Comparison of ENCODE assay signal across 21 cellular contexts in the genomic region with DNA sequence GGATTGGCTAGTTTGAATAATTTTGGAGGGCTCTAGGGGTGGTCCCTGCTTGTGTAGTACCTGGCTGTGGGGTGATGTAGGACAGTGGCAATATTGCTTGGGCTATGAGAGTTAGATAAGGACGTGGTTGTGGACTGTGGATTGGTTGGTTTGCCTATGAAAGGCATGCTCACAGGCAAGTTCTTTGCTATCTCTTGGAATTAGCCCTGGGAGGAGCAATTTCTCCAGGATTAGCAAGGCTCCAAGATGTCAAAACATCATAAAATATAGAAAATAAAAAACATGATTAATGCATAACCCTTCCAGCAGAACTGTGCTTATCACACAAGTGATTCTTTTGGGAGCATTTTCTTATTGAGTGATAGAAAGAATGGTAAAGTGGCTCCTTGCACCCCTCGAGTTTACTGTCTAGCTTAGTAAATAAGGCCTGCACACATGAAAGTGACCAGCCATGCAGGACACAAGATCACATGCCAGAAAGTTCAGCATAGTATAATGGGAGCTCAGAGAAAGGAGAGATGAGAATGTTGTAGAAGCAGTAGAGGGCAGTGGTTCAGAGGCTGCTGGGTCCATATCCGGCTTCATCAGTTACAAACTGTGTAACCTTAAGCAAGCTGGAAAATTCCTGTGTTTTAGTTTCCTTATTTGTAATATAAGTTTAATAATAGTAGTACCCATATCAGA. TPM values are rescaled to one million over a fixed set of nuclear protein-coding genes. Genes with fewer than 3 reads are reported as not detected.
A peak's percentile ranks its signal among the peaks of the same experiment; 100 is the strongest.
DNase-seq lines count a peak whose midpoint lies in the region; ATAC-seq and TF ChIP-seq lines count a peak whose summit lies in the region.
"Had no signal": no experiment of that assay in that cellular context is flagged by ENCODE, and none has a peak within 500 bp of the region (broad histone marks: within the 10 kb centered on the region; RNA-seq: fewer than 3 reads in every experiment).

No MANE protein-coding gene starts in this region.

- H3K56ac ChIP-seq in H9 (ENCODE audit: insufficient read length, low read depth, low read length): no peak overlapping the region

- H3K9me3 ChIP-seq in H9 (ENCODE audit: control insufficient read depth, low read depth, low read length): no peaks in the 10 kb centered on the region
- H3K9me3 ChIP-seq in smooth muscle cell (replicated peaks; ENCODE audit: low read depth): no peaks in the 10 kb centered on the region
- no peaks in the 10 kb centered on the region for H3K9me3 ChIP-seq in naive thymus-derived CD4-positive, alpha-beta T cell (ENCODE audit: control insufficient read depth in 2 of 3, low read length in 3 of 3)
- H3K9me3 ChIP-seq: heart right ventricle, left ventricle myocardium inferior, psoas muscle, transverse colon had no signal

- no peak for ATAC-seq in naive thymus-derived CD4-positive, alpha-beta T cell
- ATAC-seq: psoas muscle had no signal

- no peaks in the 10 kb centered on the region for H3K23me2 ChIP-seq in H9 (ENCODE audit: insufficient read length, low read depth, low read length, poor library complexity, severe bottlenecking)

- H3K4me3 ChIP-seq in smooth muscle cell: no peak overlapping the region
- no peak overlapping the region for H3K4me3 ChIP-seq in naive thymus-derived CD4-positive, alpha-beta T cell (ENCODE audit: low read length)
- H3K4me3 ChIP-seq: heart right ventricle, left ventricle myocardium inferior, psoas muscle, transverse colon had no signal

- POLR2A ChIA-PET in naive thymus-derived CD4-positive, alpha-beta T cell (lab: Charles Lee): no interaction called here

- CTCF ChIA-PET in naive thymus-derived CD4-positive, alpha-beta T cell (lab: Charles Lee): interaction anchor here (0.6 kb wide), 1 partner anchor 157 kb away, joined by 3 read pairs; no protein-coding TSS in a partner anchor

- DNase-seq in H9 (no peak), caudate nucleus (lab: John Stamatoyannopoulos, UW) (peak in 1 of 61 donors; percentile 9), kidney tubule cell (ENCODE audit: low spot score) (peak; percentile 16), smooth muscle cell (lab: John Stamatoyannopoulos, UW; ENCODE audit: unreplicated experiment) (no peak), mesothelial cell of epicardium (ENCODE audit: low spot score in 2 of 2, unreplicated experiment in 2 of 2) (no peak), NK-92 (lab: John Stamatoyannopoulos, UW; ENCODE audit: unreplicated experiment) (no peak), NCI-H1092 (lab: John Stamatoyannopoulos, UW) (no peak)
- no peak for DNase-seq in naive thymus-derived CD4-positive, alpha-beta T cell
- DNase-seq: activated CD4-positive, alpha-beta memory T cell treated with anti-CD3 and anti-CD28 coated beads, Interleukin-2, amount 10 ng/mL, durations not matched to agents 7 days and 5 days; activated gamma-delta T cell; activated T-cell treated with anti-CD3 and anti-CD28 coated beads for 4 hours; DMS79; heart right ventricle; left ventricle myocardium inferior; NCI-H2171 treated with DMSO at 0.1 percent for 48 hours; NCI-H69; psoas muscle; stimulated activated CD4-positive, alpha-beta T cell treated with anti-CD3 and anti-CD28 coated beads, Interleukin-4, amount 100 ng/mL, for 4 hours; transverse colon had no signal

- no peak overlapping the region for H3K14ac ChIP-seq in H9 (ENCODE audit: insufficient read depth, low read length)

- H3K4me3 Mint-ChIP-seq in H9: no peak overlapping the region
- no peak overlapping the region for H3K4me3 Mint-ChIP-seq in mesothelial cell of epicardium
- H3K4me3 Mint-ChIP-seq in naive thymus-derived CD4-positive, alpha-beta T cell: no peak overlapping the region
- H3K4me3 Mint-ChIP-seq: activated CD4-positive, alpha-beta memory T cell treated with anti-CD3 and anti-CD28 coated beads, Interleukin-2, amount 10 ng/mL, durations not matched to agents 7 days and 5 days; dendritic cell treated with granulocyte-macrophage colony-stimulating factor and Interleukin-4, amounts not matched to agents 40 ng/mL and 50 ng/mL, for 4 days; stimulated activated naive CD8-positive, alpha-beta T cell treated with anti-CD3 and anti-CD28 coated beads, Interleukin-15, Interleukin-2, amounts not matched to agents 100 ng/mL and 50 ng/mL, for 24 hours had no signal

- no CpG with 5 or more reads among the region's 3 CpGs for WGBS in H9 (ENCODE audit: extremely low coverage, insufficient read length, low lambda C conversion rate)
- 37% methylated on average over 3 of the region's 3 CpGs for WGBS in smooth muscle cell (ENCODE audit: low lambda C conversion rate)

- H2AFZ ChIP-seq in H9 (ENCODE audit: low read length): no peak overlapping the region
- H2AFZ ChIP-seq in smooth muscle cell (ENCODE audit: low read depth): no peak overlapping the region

- no peak overlapping the region for H3K23ac ChIP-seq in H9 (ENCODE audit: insufficient read length, low read depth, low read length)

- H2AK5ac ChIP-seq in H9 (ENCODE audit: insufficient read length, low read length): no peak overlapping the region

- TF ChIP-seq CTCF in H9 (conservative IDR thresholded peaks at IDR 0.05) (no peak), smooth muscle cell (IDR thresholded peaks at IDR 0.05; ENCODE audit: borderline replicate concordance, insufficient read depth, poor library complexity, severe bottlenecking) (no peak), mesothelial cell of epicardium (IDR thresholded peaks at IDR 0.05; ENCODE audit: unreplicated experiment) (no peak)

- H3K4me2 ChIP-seq in H9 (ENCODE audit: insufficient read depth, insufficient read length, low read length) (no peak overlapping the region), smooth muscle cell (peak overlapping the region; percentile 43)

- no peak overlapping the region for H2BK12ac ChIP-seq in H9 (ENCODE audit: insufficient read length, low read depth, low read length)

- H3K9me3 Mint-ChIP-seq in H9 (no peaks in the 10 kb centered on the region), mesothelial cell of epicardium (peaks cover 3% of the 10 kb centered on the region)
- peaks cover 0 to 13% (median 0%) of the 10 kb centered on the region in 11 donors for H3K9me3 Mint-ChIP-seq in naive thymus-derived CD4-positive, alpha-beta T cell
- H3K9me3 Mint-ChIP-seq: activated CD4-positive, alpha-beta memory T cell treated with anti-CD3 and anti-CD28 coated beads, Interleukin-2, amount 10 ng/mL, durations not matched to agents 7 days and 5 days; dendritic cell treated with granulocyte-macrophage colony-stimulating factor and Interleukin-4, amounts not matched to agents 40 ng/mL and 50 ng/mL, for 4 days; stimulated activated naive CD8-positive, alpha-beta T cell treated with anti-CD3 and anti-CD28 coated beads, Interleukin-15, Interleukin-2, amounts not matched to agents 100 ng/mL and 50 ng/mL, for 24 hours had no signal

- intact Hi-C loops in naive thymus-derived CD4-positive, alpha-beta T cell (cut with micrococcal nuclease): no loop called here

- H3K27ac ChIP-seq in H9 (ENCODE audit: insufficient read length, low read depth, low read length): no peak overlapping the region
- peak overlapping the region; percentile 18 for H3K27ac ChIP-seq in caudate nucleus (ENCODE audit: low read depth, low read length)
- H3K27ac ChIP-seq in smooth muscle cell (ENCODE audit: low read depth): peak overlapping the region; percentile 13
- no peak overlapping the region for H3K27ac ChIP-seq in naive thymus-derived CD4-positive, alpha-beta T cell (ENCODE audit: low read depth, low read length)
- H3K27ac ChIP-seq: heart right ventricle, left ventricle myocardium inferior, psoas muscle, transverse colon had no signal

- H3K4me1 ChIP-seq in H9 (ENCODE audit: insufficient read depth, low read length) (no peaks in the 10 kb centered on the region), smooth muscle cell (ENCODE audit: low read depth) (no peaks in the 10 kb centered on the region)
- H3K4me1 ChIP-seq in naive thymus-derived CD4-positive, alpha-beta T cell (ENCODE audit: control insufficient read depth in 2 of 2, insufficient read depth in 2 of 2, low read length in 2 of 2): no peaks in the 10 kb centered on the region
- H3K4me1 ChIP-seq: psoas muscle, transverse colon had no signal

- H3T11ph ChIP-seq in H9 (ENCODE audit: low read length): no peak overlapping the region

- no peaks in the 10 kb centered on the region for H3K36me3 ChIP-seq in smooth muscle cell (ENCODE audit: low read depth)
- no peaks in the 10 kb centered on the region for H3K36me3 ChIP-seq in naive thymus-derived CD4-positive, alpha-beta T cell (ENCODE audit: control insufficient read depth in 2 of 3, insufficient read depth in 3 of 3, low read length in 3 of 3)
- H3K36me3 ChIP-seq: heart right ventricle, left ventricle myocardium inferior, transverse colon had no signal

- no peak overlapping the region for H3K4ac ChIP-seq in H9 (ENCODE audit: low read depth, low read length)

- no peak overlapping the region for H4K8ac ChIP-seq in H9 (replicated peaks; ENCODE audit: insufficient read length, low read depth, low read length)

- H3K27me3 ChIP-seq in H9 (ENCODE audit: insufficient read depth, low read length): no peaks in the 10 kb centered on the region
- H3K27me3 ChIP-seq in smooth muscle cell (ENCODE audit: low read depth): no peaks in the 10 kb centered on the region
- no peaks in the 10 kb centered on the region for H3K27me3 ChIP-seq in naive thymus-derived CD4-positive, alpha-beta T cell (ENCODE audit: control insufficient read depth in 2 of 2, insufficient read depth in 2 of 2, low read length in 2 of 2)
- H3K27me3 ChIP-seq: heart right ventricle, transverse colon had no signal

- no peaks in the 10 kb centered on the region for H3K4me1 Mint-ChIP-seq in H9
- peaks cover 6% of the 10 kb centered on the region for H3K4me1 Mint-ChIP-seq in mesothelial cell of epicardium
- peaks cover 0 to 13% (median 0%) of the 10 kb centered on the region in 7 donors for H3K4me1 Mint-ChIP-seq in naive thymus-derived CD4-positive, alpha-beta T cell
- H3K4me1 Mint-ChIP-seq: activated CD4-positive, alpha-beta memory T cell treated with anti-CD3 and anti-CD28 coated beads, Interleukin-2, amount 10 ng/mL, durations not matched to agents 7 days and 5 days had no signal

- H2BK5ac ChIP-seq in H9 (ENCODE audit: insufficient read length, low read length): no peak overlapping the region

- no peaks in the 10 kb centered on the region for H4K20me1 ChIP-seq in H9 (ENCODE audit: control insufficient read depth, insufficient read depth, insufficient read length)
- H4K20me1 ChIP-seq in smooth muscle cell (ENCODE audit: low read depth): no peaks in the 10 kb centered on the region

- H3K9ac ChIP-seq in H9 (ENCODE audit: extremely low read depth, insufficient read length, low read length): no peak overlapping the region
- H3K9ac ChIP-seq in smooth muscle cell (ENCODE audit: low read depth): no peak overlapping the region

- H3K27ac Mint-ChIP-seq in H9: peak overlapping the region in 2 of 3 experiments; percentile 19 to 25; a peak in 3 of 7 replicates
- no peak overlapping the region for H3K27ac Mint-ChIP-seq in mesothelial cell of epicardium
- no peak overlapping the region for H3K27ac Mint-ChIP-seq in naive thymus-derived CD4-positive, alpha-beta T cell
- H3K27ac Mint-ChIP-seq: activated CD4-positive, alpha-beta memory T cell treated with anti-CD3 and anti-CD28 coated beads, Interleukin-2, amount 10 ng/mL, durations not matched to agents 7 days and 5 days; dendritic cell treated with granulocyte-macrophage colony-stimulating factor and Interleukin-4, amounts not matched to agents 40 ng/mL and 50 ng/mL, for 4 days had no signal

- no peaks in the 10 kb centered on the region for H3K27me3 Mint-ChIP-seq in H9 (ENCODE audit: low read depth)
- H3K27me3 Mint-ChIP-seq in mesothelial cell of epicardium (ENCODE audit: low read depth): no peaks in the 10 kb centered on the region
- no peaks in the 10 kb centered on the region for H3K27me3 Mint-ChIP-seq in naive thymus-derived CD4-positive, alpha-beta T cell
- H3K27me3 Mint-ChIP-seq: activated CD4-positive, alpha-beta memory T cell treated with anti-CD3 and anti-CD28 coated beads, Interleukin-2, amount 10 ng/mL, durations not matched to agents 7 days and 5 days; dendritic cell treated with granulocyte-macrophage colony-stimulating factor and Interleukin-4, amounts not matched to agents 40 ng/mL and 50 ng/mL, for 4 days; stimulated activated naive CD8-positive, alpha-beta T cell treated with anti-CD3 and anti-CD28 coated beads, Interleukin-15, Interleukin-2, amounts not matched to agents 100 ng/mL and 50 ng/mL, for 24 hours had no signal

- H3F3A ChIP-seq in smooth muscle cell (ENCODE audit: low read depth): no peaks in the 10 kb centered on the region

- H3K79me2 ChIP-seq in H9 (ENCODE audit: insufficient read depth, low read length): peaks cover 2% of the 10 kb centered on the region; the same call in 1 of the 2 replicates
- H3K79me2 ChIP-seq in smooth muscle cell (ENCODE audit: low read depth): peaks cover 48% of the 10 kb centered on the region

- H3K18ac ChIP-seq in H9 (ENCODE audit: insufficient read length, low read depth, low read length): no peak overlapping the region

- H3K79me1 ChIP-seq in H9 (ENCODE audit: insufficient read depth, low read depth, low read length, poor library complexity, severe bottlenecking): peaks cover 4% of the 10 kb centered on the region

- no peak overlapping the region for H4K5ac ChIP-seq in H9 (ENCODE audit: insufficient read length, low read depth, low read length)

- no peak overlapping the region for H2BK15ac ChIP-seq in H9 (ENCODE audit: low read depth, low read length)

- H2BK120ac ChIP-seq in H9 (ENCODE audit: low read depth, low read length, poor library complexity, severe bottlenecking): no peak overlapping the region

- H3K36me3 Mint-ChIP-seq in H9 (ENCODE audit: insufficient read depth in 1 of 3, low read depth in 3 of 3) (peaks cover 0 to 1% (median 0%) of the 10 kb centered on the region in 3 experiments; a peak in 2 of 7 replicates), mesothelial cell of epicardium (peaks cover 20% of the 10 kb centered on the region)
- H3K36me3 Mint-ChIP-seq in naive thymus-derived CD4-positive, alpha-beta T cell: peaks cover 9 to 36% (median 32%) of the 10 kb centered on the region in 5 donors

- H2BK20ac ChIP-seq in H9 (ENCODE audit: low read depth, low read length, poor library complexity, severe bottlenecking): no peak overlapping the region

- H4K91ac ChIP-seq in H9 (ENCODE audit: insufficient read length, low read depth, low read length): no peak overlapping the region

RNA-seq across cellular contexts. Expression of a gene that starts 13.8 kb away (rescaled TPM):
- 15.0 and 15.2 TPM in 2 replicates for total RNA-seq in H9 (2021)
- 70.4 and 94.9 TPM in 2 replicates for total RNA-seq in smooth muscle cell
- polyA plus RNA-seq in smooth muscle cell: 52.7 and 63.1 TPM in 2 replicates
- 56.3 to 63.0 TPM (median 61.4 TPM) in 3 replicates for total RNA-seq in mesothelial cell of epicardium
- total RNA-seq in naive thymus-derived CD4-positive, alpha-beta T cell: 10 to 100 TPM; 11.0 to 19.0 (median 14.9) TPM
- polyA plus RNA-seq in naive thymus-derived CD4-positive, alpha-beta T cell: 1 to 10 TPM; 5.7 to 6.0 TPM

Comparison
In these comparisons a context has a peak if more than half of its experiments do, and no peak if none do; other contexts are left out.
1. H3K27ac ChIP-seq: peak in caudate nucleus (single experiment) and smooth muscle cell (single experiment); none in H9 (single experiment) and naive thymus-derived CD4-positive, alpha-beta T cell (single experiment).
2. H3K27ac Mint-ChIP-seq: peak in H9 (2 of 3); none in mesothelial cell of epicardium (single experiment) and naive thymus-derived CD4-positive, alpha-beta T cell (0 of 9).